30 cellular contexts compared by ENCODE assay signal in genomic region chr13:101893021-101893420, GRCh38.
"Had no signal": no experiment of that assay in that cellular context is flagged by ENCODE, and none has a peak within 500 bp of the region (broad histone marks: within the 10 kb centered on the region; RNA-seq: fewer than 3 reads in every experiment).

No MANE protein-coding gene starts in this region.

- H3K36me3 Mint-ChIP-seq: activated naive CD4-positive, alpha-beta T cell treated with anti-CD3 and anti-CD28 coated beads, Interleukin-2, amount 10 ng/mL, durations not matched to agents 7 days and 5 days; activated naive CD8-positive, alpha-beta T cell treated with anti-CD3 and anti-CD28 coated beads, Interleukin-2, amount 10 ng/mL, durations not matched to agents 7 days and 5 days; brain; immature natural killer cell; naive thymus-derived CD4-positive, alpha-beta T cell had no signal

- H3K27ac Mint-ChIP-seq: activated CD4-positive, alpha-beta memory T cell treated with anti-CD3 and anti-CD28 coated beads, Interleukin-2, amount 10 ng/mL, durations not matched to agents 7 days and 5 days; activated CD4-positive, alpha-beta T cell treated with anti-CD3 and anti-CD28 coated beads, Interleukin-2, amount 10 ng/mL, durations not matched to agents 7 days and 5 days; activated naive CD4-positive, alpha-beta T cell treated with anti-CD3 and anti-CD28 coated beads, Interleukin-2, amount 10 ng/mL, durations not matched to agents 7 days and 5 days; activated naive CD8-positive, alpha-beta T cell treated with anti-CD3 and anti-CD28 coated beads, Interleukin-2, amount 10 ng/mL, durations not matched to agents 7 days and 5 days; activated T-cell treated with anti-CD3 and anti-CD28 coated beads, Interleukin-2, amount 50 U/mL, for 24 hours; immature natural killer cell; naive thymus-derived CD4-positive, alpha-beta T cell had no signal

- DNase-seq: activated CD4-positive, alpha-beta memory T cell treated with anti-CD3 and anti-CD28 coated beads, Interleukin-2, amount 10 ng/mL, durations not matched to agents 7 days and 5 days; activated CD4-positive, alpha-beta T cell treated with anti-CD3 and anti-CD28 coated beads, Interleukin-2, amount 10 ng/mL, durations not matched to agents 7 days and 5 days; activated CD4-positive, CD25-positive, alpha-beta regulatory T cell treated with anti-CD3 and anti-CD28 coated beads, Interleukin-2, amount 50 U/mL, for 72 hours; activated CD8-positive, alpha-beta memory T cell treated with anti-CD3 and anti-CD28 coated beads, Interleukin-2, amount 50 U/mL, for 48 hours; activated gamma-delta T cell; activated naive CD4-positive, alpha-beta T cell treated with anti-CD3 and anti-CD28 coated beads, Interleukin-2, amount 10 ng/mL, durations not matched to agents 7 days and 5 days; activated naive CD8-positive, alpha-beta T cell treated with anti-CD3 and anti-CD28 coated beads, Interleukin-2, amount 10 ng/mL, durations not matched to agents 7 days and 5 days; activated T-cell treated with anti-CD3 and anti-CD28 coated beads, Interleukin-2, amount 50 U/mL, for 24 hours; dorsolateral prefrontal cortex; effector memory CD4-positive, alpha-beta T cell; erythroblast; hypothalamus; immature natural killer cell; kidney glomerular epithelial cell; mammary epithelial cell; naive thymus-derived CD4-positive, alpha-beta T cell; ovary; stimulated activated CD4-positive, alpha-beta T cell treated with anti-CD3 and anti-CD28 coated beads, Interleukin-15, amount 100 ng/mL, for 24 hours; stimulated activated CD4-positive, alpha-beta T cell treated with anti-CD3 and anti-CD28 coated beads, Interleukin-2, amount 100 ng/mL, for 24 hours; stimulated activated naive CD4-positive, alpha-beta T cell; T-helper 2 cell; tibial artery; upper lobe of right lung had no signal

- H3K4me1 Mint-ChIP-seq: activated CD4-positive, alpha-beta memory T cell treated with anti-CD3 and anti-CD28 coated beads, Interleukin-2, amount 10 ng/mL, durations not matched to agents 7 days and 5 days; activated CD4-positive, alpha-beta T cell treated with anti-CD3 and anti-CD28 coated beads, Interleukin-2, amount 10 ng/mL, durations not matched to agents 7 days and 5 days; activated naive CD4-positive, alpha-beta T cell treated with anti-CD3 and anti-CD28 coated beads, Interleukin-2, amount 10 ng/mL, durations not matched to agents 7 days and 5 days; activated naive CD8-positive, alpha-beta T cell treated with anti-CD3 and anti-CD28 coated beads, Interleukin-2, amount 10 ng/mL, durations not matched to agents 7 days and 5 days; brain; immature natural killer cell; naive thymus-derived CD4-positive, alpha-beta T cell had no signal

- H3K4me3 Mint-ChIP-seq: activated CD4-positive, alpha-beta memory T cell treated with anti-CD3 and anti-CD28 coated beads, Interleukin-2, amount 10 ng/mL, durations not matched to agents 7 days and 5 days; activated CD4-positive, alpha-beta T cell treated with anti-CD3 and anti-CD28 coated beads, Interleukin-2, amount 10 ng/mL, durations not matched to agents 7 days and 5 days; activated naive CD4-positive, alpha-beta T cell treated with anti-CD3 and anti-CD28 coated beads, Interleukin-2, amount 10 ng/mL, durations not matched to agents 7 days and 5 days; activated naive CD8-positive, alpha-beta T cell treated with anti-CD3 and anti-CD28 coated beads, Interleukin-2, amount 10 ng/mL, durations not matched to agents 7 days and 5 days; activated T-cell treated with anti-CD3 and anti-CD28 coated beads, Interleukin-2, amount 50 U/mL, for 24 hours; brain; immature natural killer cell; naive thymus-derived CD4-positive, alpha-beta T cell had no signal

- H3K4me1 ChIP-seq: ascending aorta, gastroesophageal sphincter, prostate gland, suprapubic skin, tibial artery, upper lobe of right lung had no signal

- H3K27ac ChIP-seq: ascending aorta, cardiac muscle cell, coronary artery, dorsolateral prefrontal cortex, gastroesophageal sphincter, ovary, prostate gland, suprapubic skin, tibial artery, upper lobe of right lung had no signal

- H3K27me3 ChIP-seq: ascending aorta, gastroesophageal sphincter, ovary, suprapubic skin, tibial artery, upper lobe of right lung had no signal

- ATAC-seq: gastroesophageal sphincter; naive thymus-derived CD4-positive, alpha-beta T cell; upper lobe of right lung had no signal

- H3K27me3 Mint-ChIP-seq: activated CD4-positive, alpha-beta memory T cell treated with anti-CD3 and anti-CD28 coated beads, Interleukin-2, amount 10 ng/mL, durations not matched to agents 7 days and 5 days; activated CD4-positive, alpha-beta T cell treated with anti-CD3 and anti-CD28 coated beads, Interleukin-2, amount 10 ng/mL, durations not matched to agents 7 days and 5 days; activated naive CD4-positive, alpha-beta T cell treated with anti-CD3 and anti-CD28 coated beads, Interleukin-2, amount 10 ng/mL, durations not matched to agents 7 days and 5 days; activated naive CD8-positive, alpha-beta T cell treated with anti-CD3 and anti-CD28 coated beads, Interleukin-2, amount 10 ng/mL, durations not matched to agents 7 days and 5 days; activated T-cell treated with anti-CD3 and anti-CD28 coated beads, Interleukin-2, amount 50 U/mL, for 24 hours had no signal

- H3K9me3 ChIP-seq: ascending aorta, gastroesophageal sphincter, ovary, prostate gland, suprapubic skin, tibial artery, upper lobe of right lung had no signal

- H3K9me3 Mint-ChIP-seq: activated CD4-positive, alpha-beta memory T cell treated with anti-CD3 and anti-CD28 coated beads, Interleukin-2, amount 10 ng/mL, durations not matched to agents 7 days and 5 days; activated CD4-positive, alpha-beta T cell treated with anti-CD3 and anti-CD28 coated beads, Interleukin-2, amount 10 ng/mL, durations not matched to agents 7 days and 5 days; activated naive CD4-positive, alpha-beta T cell treated with anti-CD3 and anti-CD28 coated beads, Interleukin-2, amount 10 ng/mL, durations not matched to agents 7 days and 5 days; activated naive CD8-positive, alpha-beta T cell treated with anti-CD3 and anti-CD28 coated beads, Interleukin-2, amount 10 ng/mL, durations not matched to agents 7 days and 5 days; activated T-cell treated with anti-CD3 and anti-CD28 coated beads, Interleukin-2, amount 50 U/mL, for 24 hours; brain had no signal

- H3K36me3 ChIP-seq: ascending aorta, cardiac muscle cell, gastroesophageal sphincter, ovary, prostate gland, suprapubic skin, tibial artery, upper lobe of right lung had no signal

- H3K4me3 ChIP-seq: ascending aorta, cardiac muscle cell, coronary artery, dorsolateral prefrontal cortex, gastroesophageal sphincter, ovary, prostate gland, suprapubic skin, tibial artery, upper lobe of right lung had no signal
